ENCODE assay signal across 9 cellular contexts in the genomic region with DNA sequence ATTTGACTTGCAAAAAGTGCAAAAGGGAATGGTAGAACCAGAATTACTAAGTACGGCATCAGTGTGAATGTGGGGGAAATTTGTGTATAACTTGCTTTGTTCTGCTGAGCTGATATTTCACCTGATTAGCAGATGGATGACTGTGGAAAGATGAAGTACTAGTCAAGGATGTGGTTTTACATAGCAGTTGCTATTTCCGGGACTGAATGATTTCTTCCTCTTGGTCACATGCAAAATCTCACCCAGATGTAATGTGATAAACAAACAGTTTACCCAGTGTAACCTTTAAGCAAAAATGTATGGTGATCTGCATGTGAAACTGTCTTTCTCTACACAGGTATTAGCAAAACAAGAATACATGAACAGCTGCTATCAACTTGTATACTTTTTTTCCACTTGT. TPM values are rescaled to one million over a fixed set of nuclear protein-coding genes. Genes with fewer than 3 reads are reported as not detected.
DNase-seq lines count a peak whose midpoint lies in the region; ATAC-seq and TF ChIP-seq lines count a peak whose summit lies in the region.
"Had no signal": no experiment of that assay in that cellular context is flagged by ENCODE, and none has a peak within 500 bp of the region (broad histone marks: within the 10 kb centered on the region; RNA-seq: fewer than 3 reads in every experiment).

No MANE protein-coding gene starts in this region.

- H4K20me1 ChIP-seq in Karpas-422 (ENCODE audit: insufficient read depth, low read depth, low read length), result no peaks in the 10 kb centered on the region

- H3K27me3 ChIP-seq in Karpas-422 (ENCODE audit: low read length) (no peaks in the 10 kb centered on the region), esophagus muscularis mucosa (no peaks in the 10 kb centered on the region)

- H2AFZ ChIP-seq in Karpas-422 (ENCODE audit: low read length), result no peak overlapping the region

- H3K27ac ChIP-seq in Karpas-422 (ENCODE audit: low read length), result peak overlapping the region; percentile 64
- H3K27ac ChIP-seq in esophagus muscularis mucosa (replicated peaks in 1 of 4), result no peak overlapping the region

- H3K4me3 ChIP-seq in Karpas-422 (ENCODE audit: low read length), result no peak overlapping the region
- no peak overlapping the region for H3K4me3 ChIP-seq in esophagus muscularis mucosa

- H3K79me2 ChIP-seq in Karpas-422 (ENCODE audit: low read length), result peaks cover 12% of the 10 kb centered on the region

- H3K9me3 ChIP-seq in Karpas-422 (ENCODE audit: low read length) (no peaks in the 10 kb centered on the region), esophagus muscularis mucosa (no peaks in the 10 kb centered on the region)

- no peaks in the 10 kb centered on the region for H3K9me2 ChIP-seq in Karpas-422 (replicated peaks; ENCODE audit: insufficient read depth, low read length)

- H3K4me1 ChIP-seq in Karpas-422 (ENCODE audit: low read length) (peaks cover 28% of the 10 kb centered on the region), esophagus muscularis mucosa (no peaks in the 10 kb centered on the region)

- TF ChIP-seq CTCF in esophagus muscularis mucosa (IDR thresholded peaks at IDR 0.05), result no peak

- intact Hi-C loops in esophagus muscularis mucosa (cut with DNase I), result no loop called here

- 52% methylated on average over 2 of the region's 2 CpGs for WGBS in esophagus muscularis mucosa

- H3K9ac ChIP-seq in Karpas-422 (ENCODE audit: low read length), result no peak overlapping the region

- H3K4me2 ChIP-seq in Karpas-422 (ENCODE audit: low read depth, low read length, poor library complexity, severe bottlenecking), result peak overlapping the region; percentile 39

- DNase-seq in Karpas-422, result no peak
- DNase-seq in occipital lobe (lab: John Stamatoyannopoulos, UW), result no peak
- DNase-seq in esophagus muscularis mucosa (ENCODE audit: extremely low spot score), result no peak
- no peak for DNase-seq in RPMI8226
- DNase-seq in superior temporal gyrus (ENCODE audit: extremely low spot score), result no peak

- TF ChIP-seq EP300 in esophagus muscularis mucosa (IDR thresholded peaks at IDR 0.05), result no peak

- peaks cover 63% of the 10 kb centered on the region for H3K36me3 ChIP-seq in Karpas-422 (ENCODE audit: insufficient read depth, low read length)
- H3K36me3 ChIP-seq in esophagus muscularis mucosa, result peaks cover 0 to 35% (median 29%) of the 10 kb centered on the region in 4 donors

- peak; percentile 87 for ATAC-seq in GM18499 (IDR thresholded peaks at IDR 0.05; ENCODE audit: insufficient read depth, unreplicated experiment)
- peak; percentile 59 for ATAC-seq in GM21717 (IDR thresholded peaks at IDR 0.05; ENCODE audit: unreplicated experiment)
- ATAC-seq in esophagus mucosa, result peak; percentile 35
- ATAC-seq: HCT116 had no signal

- no peak for TF ChIP-seq POLR2A in esophagus muscularis mucosa (IDR thresholded peaks at IDR 0.05; ENCODE audit: low read depth)

RNA-seq across cellular contexts. Expression of a gene that starts 46.1 kb away (rescaled TPM):
- total RNA-seq in Karpas-422 (2014; rRNA removed; shearing (Covaris generic); ENCODE audit: low replicate concordance), result 74.2 and 128 TPM in 2 replicates
- total RNA-seq in esophagus mucosa (19.0 TPM), occipital lobe (129 TPM), esophagus muscularis mucosa (10 to 100 TPM; 15.7 to 26.7 (median 17.7) TPM)

Comparison
In these comparisons a context has a peak if more than half of its experiments do, and no peak if none do; other contexts are left out.
1. ATAC-seq: peak in every context shown above with its lines; median percentile 87 in GM18499; 59 in GM21717; 35 in esophagus mucosa.